18 cellular contexts compared by ENCODE assay signal in genomic region chr4:150580244-150580643, GRCh38. TPM values are rescaled to one million over a fixed set of nuclear protein-coding genes. Genes with fewer than 3 reads are reported as not detected.
A peak's percentile ranks its signal among the peaks of the same experiment; 100 is the strongest.
DNase-seq lines count a peak whose midpoint lies in the region; ATAC-seq, FAIRE-seq and TF ChIP-seq lines count a peak whose summit lies in the region.
"Had no signal": no experiment of that assay in that cellular context is flagged by ENCODE, and none has a peak within 500 bp of the region (broad histone marks: within the 10 kb centered on the region; RNA-seq: fewer than 3 reads in every experiment).

No MANE protein-coding gene starts in this region.

- no peak for FAIRE-seq in HepG2 (lab: Jason Lieb, UNC)
- FAIRE-seq: frontal cortex, GM12878 had no signal

- H3K4me3 Mint-ChIP-seq in glutamatergic neuron (ENCODE audit: unreplicated experiment): peak overlapping the region; percentile 97
- no peak overlapping the region for H3K4me3 Mint-ChIP-seq in Caco-2 (ENCODE audit: unreplicated experiment)
- H3K4me3 Mint-ChIP-seq in activated naive CD4-positive, alpha-beta T cell treated with anti-CD3 and anti-CD28 coated beads for 36 hours: no peak overlapping the region
- H3K4me3 Mint-ChIP-seq: activated CD4-positive, alpha-beta memory T cell treated with anti-CD3 and anti-CD28 coated beads, Interleukin-2, amount 10 ng/mL, durations not matched to agents 7 days and 5 days had no signal

- no peak overlapping the region for H2AFZ ChIP-seq in HepG2 (ENCODE audit: low read length)
- peak overlapping the region; percentile 70 for H2AFZ ChIP-seq in osteoblast (ENCODE audit: low read length)

- H3K27ac ChIP-seq in right lobe of liver (peak overlapping the region in 1 of 3 donors; percentile 7), HepG2 (ENCODE audit: extremely low read length, insufficient read depth, low read length) (no peak overlapping the region), osteoblast (ENCODE audit: low read depth, low read length) (peak overlapping the region; percentile 63), suprapubic skin (no peak overlapping the region)
- H3K27ac ChIP-seq: left lung, testis had no signal

- H3K27me3 ChIP-seq in right lobe of liver (no peaks in the 10 kb centered on the region), HepG2 (ENCODE audit: control insufficient read depth in 1 of 2, insufficient read depth in 2 of 2, low read length in 2 of 2) (no peaks in the 10 kb centered on the region), osteoblast (ENCODE audit: insufficient read depth, low read length) (no peaks in the 10 kb centered on the region), Caco-2 (replicated peaks; ENCODE audit: control insufficient read depth, insufficient read depth, low read length) (no peaks in the 10 kb centered on the region), suprapubic skin (no peaks in the 10 kb centered on the region)
- H3K27me3 ChIP-seq: left lung, testis had no signal

- POLR2A ChIA-PET in HepG2 (lab: Yijun Ruan, JAX) (no interaction called here), Caco-2 (lab: Charles Lee) (no interaction called here)

- in situ Hi-C loops in HepG2 (cut with HindIII; ENCODE audit: extremely low pct_ligation_motif_present, low pct_unique_long_range_greater_than_20kb): no loop called here

- DNase-seq in right lobe of liver (no peak), HepG2 (ENCODE audit: low spot score) (no peak), glutamatergic neuron (no peak), osteoblast (ENCODE audit: insufficient read length, low spot score, missing footprints) (no peak), Caco-2 (no peak), suprapubic skin (ENCODE audit: low spot score in 2 of 2) (no peak)
- no peak for DNase-seq in activated naive CD4-positive, alpha-beta T cell treated with anti-CD3 and anti-CD28 coated beads for 36 hours
- DNase-seq: activated CD4-positive, alpha-beta memory T cell treated with anti-CD3 and anti-CD28 coated beads, Interleukin-2, amount 10 ng/mL, durations not matched to agents 7 days and 5 days; DND-41; GOT3; NCI-H2227 treated with DMSO at 0.1 percent for 48 hours had no signal

- peaks cover 15% of the 10 kb centered on the region for H3K9me3 Mint-ChIP-seq in glutamatergic neuron (ENCODE audit: unreplicated experiment)
- H3K9me3 Mint-ChIP-seq in Caco-2 (ENCODE audit: unreplicated experiment): peaks cover 10% of the 10 kb centered on the region
- no peaks in the 10 kb centered on the region for H3K9me3 Mint-ChIP-seq in activated naive CD4-positive, alpha-beta T cell treated with anti-CD3 and anti-CD28 coated beads for 36 hours

- H3K27ac Mint-ChIP-seq in glutamatergic neuron (ENCODE audit: unreplicated experiment): peak overlapping the region; percentile 78
- H3K27ac Mint-ChIP-seq in Caco-2 (ENCODE audit: unreplicated experiment): no peak overlapping the region
- H3K27ac Mint-ChIP-seq in activated naive CD4-positive, alpha-beta T cell treated with anti-CD3 and anti-CD28 coated beads for 36 hours: no peak overlapping the region
- H3K27ac Mint-ChIP-seq: activated CD4-positive, alpha-beta memory T cell treated with anti-CD3 and anti-CD28 coated beads, Interleukin-2, amount 10 ng/mL, durations not matched to agents 7 days and 5 days had no signal

- TF ChIP-seq RAD21 in HepG2 (CRISPR knock-in tag; IDR thresholded peaks at IDR 0.05): no peak

- H3K27me3 Mint-ChIP-seq in glutamatergic neuron (ENCODE audit: unreplicated experiment): peaks cover 12% of the 10 kb centered on the region
- H3K27me3 Mint-ChIP-seq in Caco-2 (ENCODE audit: insufficient read depth, unreplicated experiment): no peaks in the 10 kb centered on the region
- H3K27me3 Mint-ChIP-seq in activated naive CD4-positive, alpha-beta T cell treated with anti-CD3 and anti-CD28 coated beads for 36 hours (ENCODE audit: low read depth): no peaks in the 10 kb centered on the region
- H3K27me3 Mint-ChIP-seq: activated CD4-positive, alpha-beta memory T cell treated with anti-CD3 and anti-CD28 coated beads, Interleukin-2, amount 10 ng/mL, durations not matched to agents 7 days and 5 days had no signal

- 87% methylated on average over 11 of the region's 11 CpGs for WGBS in right lobe of liver (ENCODE audit: insufficient coverage, low coverage, low lambda C conversion rate, missing lambda C conversion rate)
- WGBS in HepG2 (ENCODE audit: low lambda C conversion rate): 96% methylated on average over 11 of the region's 11 CpGs
- 77% methylated on average over 11 of the region's 11 CpGs for WGBS in suprapubic skin

- H4K20me1 ChIP-seq in HepG2 (ENCODE audit: insufficient read depth, low read length): no peaks in the 10 kb centered on the region
- no peaks in the 10 kb centered on the region for H4K20me1 ChIP-seq in osteoblast (ENCODE audit: insufficient read depth, low read length)

- H3K4me3 ChIP-seq in right lobe of liver (peak overlapping the region in 2 of 3 donors; percentile 41 to 46), HepG2 (replicated peaks in 1 of 3; ENCODE audit: insufficient read depth in 1 of 3, low read depth in 2 of 3, low read length in 3 of 3) (no peak overlapping the region), osteoblast (ENCODE audit: insufficient read depth, low read length) (peak overlapping the region; percentile 84), Caco-2 (ENCODE audit: low read depth, low read length) (no peak overlapping the region), suprapubic skin (no peak overlapping the region)
- H3K4me3 ChIP-seq: GM12878 had no signal

- TF ChIP-seq POLR2A in right lobe of liver (IDR thresholded peaks at IDR 0.05) (no peak), HepG2 (IDR thresholded peaks at IDR 0.05; ENCODE audit: insufficient read depth in 1 of 2, low read depth in 2 of 2, low read length in 2 of 2) (no peak), suprapubic skin (IDR thresholded peaks at IDR 0.05) (no peak)

- CTCF ChIA-PET in HepG2 (lab: Yijun Ruan, JAX; ENCODE audit: low intra/inter-chr PET ratio, low total read pairs) (no interaction called here), Caco-2 (lab: Charles Lee) (no interaction called here)
- CTCF ChIA-PET in activated naive CD4-positive, alpha-beta T cell treated with anti-CD3 and anti-CD28 coated beads for 36 hours (lab: Charles Lee): no interaction called here

- H3K9ac ChIP-seq in HepG2 (ENCODE audit: insufficient read depth, low read depth, low read length): no peak overlapping the region

- no peaks in the 10 kb centered on the region for H3K9me3 ChIP-seq in right lobe of liver
- H3K9me3 ChIP-seq in HepG2 (ENCODE audit: low read length): no peaks in the 10 kb centered on the region
- H3K9me3 ChIP-seq in osteoblast (ENCODE audit: low read depth, low read length): no peaks in the 10 kb centered on the region
- H3K9me3 ChIP-seq in Caco-2: no peaks in the 10 kb centered on the region
- peaks cover 10% of the 10 kb centered on the region for H3K9me3 ChIP-seq in suprapubic skin
- H3K9me3 ChIP-seq: testis had no signal

- BruUV-seq in HepG2 (replicated peaks; lab: Mats Ljungman, UMichigan) (no TSS peak), Caco-2 (replicated peaks; lab: Mats Ljungman, UMichigan) (no TSS peak)

- H3K4me1 ChIP-seq in right lobe of liver (peaks cover 0 to 8% (median 0%) of the 10 kb centered on the region in 4 donors), HepG2 (ENCODE audit: insufficient read depth, low read length) (no peaks in the 10 kb centered on the region), osteoblast (ENCODE audit: insufficient read depth, low read length) (peaks cover 4% of the 10 kb centered on the region), Caco-2 (no peaks in the 10 kb centered on the region), suprapubic skin (no peaks in the 10 kb centered on the region)
- H3K4me1 ChIP-seq: left lung, testis had no signal

- H3K36me3 Mint-ChIP-seq in glutamatergic neuron (ENCODE audit: unreplicated experiment) (no peaks in the 10 kb centered on the region), Caco-2 (ENCODE audit: insufficient read depth, unreplicated experiment) (peaks cover 18% of the 10 kb centered on the region)
- peaks cover 50% of the 10 kb centered on the region for H3K36me3 Mint-ChIP-seq in activated naive CD4-positive, alpha-beta T cell treated with anti-CD3 and anti-CD28 coated beads for 36 hours (ENCODE audit: low read depth)

- TF ChIP-seq EP300 in HepG2 (IDR thresholded peaks at IDR 0.05; ENCODE audit: low read depth in 2 of 2, low read length in 2 of 2) (no peak), HepG2 (CRISPR knock-in tag; IDR thresholded peaks at IDR 0.05; ENCODE audit: borderline replicate concordance) (no peak), suprapubic skin (IDR thresholded peaks at IDR 0.05) (no peak)

- H3K4me1 Mint-ChIP-seq in glutamatergic neuron (ENCODE audit: low read depth, unreplicated experiment) (peaks cover 31% of the 10 kb centered on the region), Caco-2 (ENCODE audit: low read depth, unreplicated experiment) (peaks cover 2% of the 10 kb centered on the region)
- no peaks in the 10 kb centered on the region for H3K4me1 Mint-ChIP-seq in activated naive CD4-positive, alpha-beta T cell treated with anti-CD3 and anti-CD28 coated beads for 36 hours (ENCODE audit: low read depth)
- H3K4me1 Mint-ChIP-seq: activated CD4-positive, alpha-beta memory T cell treated with anti-CD3 and anti-CD28 coated beads, Interleukin-2, amount 10 ng/mL, durations not matched to agents 7 days and 5 days had no signal

- TF ChIP-seq CTCF in right lobe of liver (IDR thresholded peaks at IDR 0.05) (no peak), HepG2 (CRISPR knock-in tag; IDR thresholded peaks at IDR 0.05) (no peak), glutamatergic neuron (IDR thresholded peaks at IDR 0.05; ENCODE audit: partially characterized antibody, unreplicated experiment) (no peak), osteoblast (IDR thresholded peaks at IDR 0.05; ENCODE audit: extremely low read depth, low read depth, low read length) (no peak), Caco-2 (IDR thresholded peaks at IDR 0.05; ENCODE audit: insufficient read depth in 1 of 2, low read depth in 1 of 2, low read length in 1 of 2, severe bottlenecking in 1 of 2, unreplicated experiment in 1 of 2) (no peak), suprapubic skin (IDR thresholded peaks at IDR 0.05) (no peak)

- H3K36me3 ChIP-seq in right lobe of liver: no peaks in the 10 kb centered on the region
- H3K36me3 ChIP-seq in HepG2 (replicated peaks in 1 of 2; ENCODE audit: control insufficient read depth in 1 of 2, insufficient read depth in 2 of 2, low read length in 2 of 2): peaks cover 5 to 8% of the 10 kb centered on the region in 2 experiments; a peak in 2 of 5 replicates
- no peaks in the 10 kb centered on the region for H3K36me3 ChIP-seq in osteoblast (ENCODE audit: insufficient read depth, low read length)
- H3K36me3 ChIP-seq in Caco-2 (ENCODE audit: control insufficient read depth, insufficient read depth, low read length): peaks cover 3% of the 10 kb centered on the region; the same call in 1 of the 2 replicates
- peaks cover 17% of the 10 kb centered on the region for H3K36me3 ChIP-seq in suprapubic skin

- ATAC-seq in right lobe of liver (no peak), HepG2 (no peak), HG03108 (IDR thresholded peaks at IDR 0.05; ENCODE audit: unreplicated experiment) (no peak)
- ATAC-seq: GM12878, Panc1 had no signal

- intact Hi-C loops in right lobe of liver (cut with DNase I): no loop called here
- intact Hi-C loops in HepG2 (cut with micrococcal nuclease; ENCODE audit: unreplicated experiment): no loop called here
- intact Hi-C loops in Caco-2 (cut with micrococcal nuclease; ENCODE audit: unreplicated experiment): no loop called here
- intact Hi-C loops in activated naive CD4-positive, alpha-beta T cell treated with anti-CD3 and anti-CD28 coated beads for 36 hours (cut with micrococcal nuclease): no loop called here

- H3K4me2 ChIP-seq in HepG2 (ENCODE audit: low read depth, low read length) (no peak overlapping the region), osteoblast (ENCODE audit: insufficient read depth, low read length) (peak overlapping the region; percentile 77)

- no peaks in the 10 kb centered on the region for H3K79me2 ChIP-seq in HepG2 (ENCODE audit: insufficient read depth, low read length)
- H3K79me2 ChIP-seq in osteoblast (ENCODE audit: insufficient read depth, low read length): peaks cover 81% of the 10 kb centered on the region

RNA-seq across cellular contexts. Expression of gene MAB21L2, which starts 1.7 kb away (rescaled TPM):
- total RNA-seq in right lobe of liver (under 1 TPM in 5 of 6 experiments, not detected in 1; 0.06 to 0.70 (median 0.31) TPM), HepG2 (2016; rRNA removed; fragmentation: Illumina TruSeq; extraction: Trizol) (not detected in 2 replicates), glutamatergic neuron (ENCODE audit: unreplicated experiment) (3.4 TPM), osteoblast (33.3 and 40.5 TPM in 2 replicates), Caco-2 (2022) (not detected in 2 replicates), suprapubic skin (not detected)
- total RNA-seq in HepG2 (2016; cell fraction: cytosol; rRNA removed; fragmentation: Illumina TruSeq; extraction: Trizol; ENCODE audit: low read depth): not detected in 2 replicates
- total RNA-seq in HepG2 (2016; cell fraction: insoluble cytoplasmic fraction; rRNA removed; fragmentation: Illumina TruSeq; extraction: Trizol): not detected in 2 replicates
- not detected in 2 replicates for total RNA-seq in HepG2 (2016; cell fraction: membrane; rRNA removed; fragmentation: Illumina TruSeq; extraction: Trizol)
- total RNA-seq in HepG2 (2016; cell fraction: nucleus; rRNA removed; fragmentation: Illumina TruSeq; extraction: Trizol): not detected in 2 replicates
- not detected in 2 replicates for polyA plus RNA-seq in HepG2 (2011; rRNA removed)
- polyA plus RNA-seq in HepG2 (2011; cell fraction: cytosol; rRNA removed): not detected in 2 replicates
- polyA plus RNA-seq in HepG2 (2011; cell fraction: nucleus; rRNA removed): not detected in 2 replicates
- polyA plus RNA-seq in HepG2 (2012): not detected in 2 replicates
- polyA plus RNA-seq in HepG2 (2016; cell fraction: cytosol; fragmentation: Illumina TruSeq; extraction: Trizol; ENCODE audit: low read depth): not detected in 2 replicates
- polyA plus RNA-seq in HepG2 (2016; cell fraction: insoluble cytoplasmic fraction; fragmentation: Illumina TruSeq; extraction: Trizol; ENCODE audit: low read depth): not detected in 2 replicates
- not detected in 2 replicates for polyA plus RNA-seq in HepG2 (2016; cell fraction: membrane; fragmentation: Illumina TruSeq; extraction: Trizol; ENCODE audit: low read depth)
- not detected in 2 replicates for polyA plus RNA-seq in HepG2 (2016; cell fraction: nucleus; fragmentation: Illumina TruSeq; extraction: Trizol; ENCODE audit: insufficient read depth, low read depth)
- polyA minus RNA-seq in HepG2 (2011; rRNA and poly(A)+ RNA removed; ENCODE audit: low replicate concordance): not detected in 2 replicates
- polyA minus RNA-seq in HepG2 (2011; cell fraction: cytosol; rRNA and poly(A)+ RNA removed): not detected in 2 replicates
- polyA minus RNA-seq in HepG2 (2011; cell fraction: nucleus; rRNA and poly(A)+ RNA removed): not detected in 2 replicates
- total RNA-seq in activated naive CD4-positive, alpha-beta T cell treated with anti-CD3 and anti-CD28 coated beads for 36 hours: not detected
- total RNA-seq: activated CD4-positive, alpha-beta memory T cell treated with anti-CD3 and anti-CD28 coated beads, Interleukin-2, amount 10 ng/mL, durations not matched to agents 7 days and 5 days; GM12878; HT-29; left lung; testis had no signal

Comparison
In these comparisons a context has a peak if more than half of its experiments do, and no peak if none do; other contexts are left out.
1. H3K4me3 ChIP-seq: peak in right lobe of liver (2 of 3) and osteoblast (single experiment); none in HepG2 (0 of 3), Caco-2 (single experiment) and suprapubic skin (single experiment).